In the genomic region with DNA sequence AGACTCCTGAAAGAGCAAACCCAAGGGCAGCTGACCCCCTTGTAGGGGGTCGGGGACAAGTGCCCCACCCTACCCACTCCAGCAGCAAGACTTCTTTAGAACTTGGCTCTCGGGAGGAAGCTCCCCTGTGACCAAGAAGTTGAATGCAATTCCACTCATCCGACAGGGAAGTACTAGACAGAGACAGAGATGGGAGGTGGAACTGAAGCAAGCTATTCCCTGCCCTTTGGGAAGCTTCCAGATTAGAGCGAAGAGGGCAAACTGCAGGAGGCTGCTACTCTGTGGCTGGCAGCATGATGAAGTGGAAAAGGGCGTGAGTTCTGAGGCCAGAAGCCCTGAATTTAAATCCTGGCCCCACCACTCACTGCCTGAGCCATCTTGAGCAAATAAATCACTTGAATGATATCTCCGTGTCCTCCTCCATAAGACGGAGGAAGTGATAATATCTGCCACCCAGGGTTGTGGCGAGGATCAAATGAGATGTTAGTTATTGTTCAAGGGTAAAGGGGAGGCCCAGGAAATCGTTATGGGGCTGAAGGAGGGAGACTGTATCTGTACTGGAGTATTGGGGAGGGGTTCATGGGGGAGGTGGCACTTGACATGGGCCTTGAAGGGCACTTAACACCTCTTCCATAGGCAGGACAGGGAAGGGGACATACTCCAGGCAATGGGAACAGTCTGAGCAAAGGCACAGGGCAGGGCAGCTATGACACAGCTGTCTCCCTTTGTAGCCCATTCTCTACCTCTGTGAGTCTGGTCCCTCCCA, we compare ENCODE assay signal across 10 cellular contexts. TPM values are rescaled to one million over a fixed set of nuclear protein-coding genes. Genes with fewer than 3 reads are reported as not detected.
A peak's percentile ranks its signal among the peaks of the same experiment; 100 is the strongest.
DNase-seq lines count a peak whose midpoint lies in the region; TF ChIP-seq lines count a peak whose summit lies in the region.
"Had no signal": no experiment of that assay in that cellular context is flagged by ENCODE, and none has a peak within 500 bp of the region (broad histone marks: within the 10 kb centered on the region; RNA-seq: fewer than 3 reads in every experiment).

No MANE protein-coding gene starts in this region.

- peak overlapping the region; percentile 66 for H3K27ac Mint-ChIP-seq in activated CD4-positive, alpha-beta memory T cell treated with anti-CD3 and anti-CD28 coated beads for 36 hours

- POLR2A ChIA-PET in activated CD4-positive, alpha-beta memory T cell treated with anti-CD3 and anti-CD28 coated beads for 36 hours (lab: Charles Lee): interaction anchor here (1.2 kb wide), 2 partner anchors 13 to 16 kb away, joined by 5 to 6 read pairs; a partner anchor contains a TSS

- H3K4me1 Mint-ChIP-seq in activated CD4-positive, alpha-beta memory T cell treated with anti-CD3 and anti-CD28 coated beads for 36 hours (ENCODE audit: low read depth): peaks cover 58% of the 10 kb centered on the region

- peak overlapping the region in 5 of 59 donors; percentile 10 to 33 (median 22) for H3K4me3 ChIP-seq in dorsolateral prefrontal cortex

- CTCF ChIA-PET in activated CD4-positive, alpha-beta memory T cell treated with anti-CD3 and anti-CD28 coated beads for 36 hours (lab: Charles Lee): interaction anchor here (0.9 to 7.6 kb wide), 15 partner anchors 13 to 208 kb away, joined by 3 to 52 read pairs (median 7); a partner anchor contains a TSS

- peak overlapping the region; percentile 23 for H3K4me3 Mint-ChIP-seq in activated CD4-positive, alpha-beta memory T cell treated with anti-CD3 and anti-CD28 coated beads for 36 hours

- peak; percentile 50 for DNase-seq in DMS79 treated with DMSO at 0.1 percent for 48 hours (lab: John Stamatoyannopoulos, UW)
- DNase-seq in DMS79 (lab: John Stamatoyannopoulos, UW): no peak
- peak; percentile 64 for DNase-seq in activated CD4-positive, alpha-beta memory T cell treated with anti-CD3 and anti-CD28 coated beads for 36 hours
- DNase-seq in dorsolateral prefrontal cortex: no peak
- DNase-seq in stimulated activated naive CD4-positive, alpha-beta T cell (lab: John Stamatoyannopoulos, UW): peak; percentile 46 to 86 (median 72)
- no peak for DNase-seq in NCI-H1694 (lab: John Stamatoyannopoulos, UW)
- no peak for DNase-seq in AG08396 (ENCODE audit: low spot score)
- DNase-seq in ACHN: no peak
- DNase-seq: 8988T had no signal

- peaks cover 0 to 55% (median 4%) of the 10 kb centered on the region in 45 donors for H3K27me3 ChIP-seq in dorsolateral prefrontal cortex

- intact Hi-C loops in activated CD4-positive, alpha-beta memory T cell treated with anti-CD3 and anti-CD28 coated beads for 36 hours (cut with micrococcal nuclease): loop anchor here (1.0 kb wide), 1 partner anchor 15 kb away; no protein-coding TSS in a partner anchor
- intact Hi-C loops in dorsolateral prefrontal cortex (cut with DNase I): no loop called here

- H3K9me3 Mint-ChIP-seq in activated CD4-positive, alpha-beta memory T cell treated with anti-CD3 and anti-CD28 coated beads for 36 hours: no peaks in the 10 kb centered on the region

- in situ Hi-C loops in ACHN (cut with HindIII; ENCODE audit: low pct_ligation_motif_present, low pct_unique_long_range_greater_than_20kb, low sequenced_read_pairs): no loop called here

- no peaks in the 10 kb centered on the region for H3K27me3 Mint-ChIP-seq in activated CD4-positive, alpha-beta memory T cell treated with anti-CD3 and anti-CD28 coated beads for 36 hours

- H3K27ac ChIP-seq in dorsolateral prefrontal cortex: peak overlapping the region in 41 of 59 donors; percentile 2 to 93 (median 51)

- no peaks in the 10 kb centered on the region for H3K36me3 Mint-ChIP-seq in activated CD4-positive, alpha-beta memory T cell treated with anti-CD3 and anti-CD28 coated beads for 36 hours
- H3K36me3 Mint-ChIP-seq: IgD-negative memory B cell had no signal

- no peak for TF ChIP-seq CTCF in dorsolateral prefrontal cortex (IDR thresholded peaks at IDR 0.05 in 54 of 56, conservative IDR thresholded peaks at IDR 0.05 in 2 of 56; ENCODE audit: low read depth in 1 of 56, partially characterized antibody in 56 of 56)

RNA-seq across cellular contexts. Expression of a gene that starts 16.2 kb away (rescaled TPM):
- 10 to 100 TPM; 85.3 to 88.7 TPM for total RNA-seq in activated CD4-positive, alpha-beta memory T cell treated with anti-CD3 and anti-CD28 coated beads for 36 hours
- 100 to 1,000 TPM; 142 to 475 (median 319) TPM for total RNA-seq in dorsolateral prefrontal cortex

RNA-seq across cellular contexts. Expression of a gene that starts 50.4 kb away (rescaled TPM):
- 1 to 10 TPM; 5.9 to 7.0 TPM for total RNA-seq in activated CD4-positive, alpha-beta memory T cell treated with anti-CD3 and anti-CD28 coated beads for 36 hours
- total RNA-seq in dorsolateral prefrontal cortex: 10 to 100 TPM in 95 of 120 experiments, 1 to 10 TPM in 25; 4.6 to 45.3 (median 12.9) TPM

RNA-seq across cellular contexts. Expression of a gene that starts 53.6 kb away (rescaled TPM):
- total RNA-seq in activated CD4-positive, alpha-beta memory T cell treated with anti-CD3 and anti-CD28 coated beads for 36 hours: not detected
- 10 to 100 TPM in 4 of 120 experiments, 1 to 10 TPM in 116; 2.0 to 11.9 (median 4.6) TPM for total RNA-seq in dorsolateral prefrontal cortex

Comparison
In these comparisons a context has a peak if more than half of its experiments do, and no peak if none do; other contexts are left out.
1. DNase-seq: peak in DMS79 treated with DMSO at 0.1 percent for 48 hours (single experiment), activated CD4-positive, alpha-beta memory T cell treated with anti-CD3 and anti-CD28 coated beads for 36 hours (single experiment) and stimulated activated naive CD4-positive, alpha-beta T cell (6 of 6); none in DMS79 (single experiment), dorsolateral prefrontal cortex (0 of 10), NCI-H1694 (single experiment), AG08396 (single experiment) and ACHN (single experiment).